Comparison of ENCODE assay signal across 24 cellular contexts in genomic region chr2:118670868-118671267, GRCh38.
DNase-seq lines count a peak whose midpoint lies in the region; ATAC-seq and TF ChIP-seq lines count a peak whose summit lies in the region.
"Had no signal": no experiment of that assay in that cellular context is flagged by ENCODE, and none has a peak within 500 bp of the region (broad histone marks: within the 10 kb centered on the region; RNA-seq: fewer than 3 reads in every experiment).

No MANE protein-coding gene starts in this region.

- ATAC-seq in SK-N-SH treated with all-trans-retinoic acid at 6 μM for 48 hours (peak; percentile 70), upper lobe of right lung (no peak), HG03460 (IDR thresholded peaks at IDR 0.05; ENCODE audit: unreplicated experiment) (no peak), GM21526 (IDR thresholded peaks at IDR 0.05; ENCODE audit: low FRiP score, unreplicated experiment) (no peak)
- ATAC-seq: psoas muscle had no signal

- no peak for TF ChIP-seq CTCF in upper lobe of right lung (IDR thresholded peaks at IDR 0.05)

- no peaks in the 10 kb centered on the region for H3K4me1 ChIP-seq in upper lobe of right lung
- H3K4me1 ChIP-seq: BLaER1 treated with 17β-estradiol and CSF1 and Interleukin-3, amounts not matched to agents 10 nM and 100 nM; psoas muscle; spleen had no signal

- H3K36me3 ChIP-seq in upper lobe of right lung = no peaks in the 10 kb centered on the region
- H3K36me3 ChIP-seq: BLaER1 treated with 17β-estradiol and CSF1 and Interleukin-3, amounts not matched to agents 10 nM and 100 nM; left ventricle myocardium inferior; spleen; stomach had no signal

- DNase-seq in GM04503 (ENCODE audit: low read depth) (peak; percentile 40), fibroblast of peridontal ligament (ENCODE audit: extremely low read depth) (peak; percentile 79), skeletal muscle cell (ENCODE audit: low read depth) (peak; percentile 48), upper lobe of right lung (no peak)
- DNase-seq: activated CD4-positive, alpha-beta T cell treated with anti-CD3 and anti-CD28 coated beads, Interleukin-2, amount 50 U/mL, for 1 hour; activated CD8-positive, alpha-beta memory T cell treated with anti-CD3 and anti-CD28 coated beads, Interleukin-2, amount 50 U/mL, for 48 hours; activated effector memory CD4-positive, alpha-beta T cell treated with Interleukin-2 at 50 U/mL for 16 hours; caudate nucleus; left ventricle myocardium inferior; NCI-H146; NCI-H2171; NCI-H774; psoas muscle; SHP77 treated with DMSO at 0.1 percent for 48 hours; spleen; stimulated activated CD4-positive, alpha-beta T cell treated with anti-CD3 and anti-CD28 coated beads, Interleukin-4, amount 100 ng/mL, for 4 hours; stomach; T-helper 2 cell; trophoblast cell had no signal

- no peaks in the 10 kb centered on the region for H3K27me3 ChIP-seq in upper lobe of right lung
- H3K27me3 ChIP-seq: BLaER1 treated with 17β-estradiol and CSF1 and Interleukin-3, amounts not matched to agents 10 nM and 100 nM; spleen; stomach had no signal

- no peak overlapping the region for H3K4me3 ChIP-seq in skeletal muscle cell (ENCODE audit: low read depth, low read length)
- no peak overlapping the region for H3K4me3 ChIP-seq in upper lobe of right lung
- H3K4me3 ChIP-seq: BLaER1 treated with 17β-estradiol and CSF1 and Interleukin-3, amounts not matched to agents 10 nM and 100 nM; left ventricle myocardium inferior; psoas muscle; spleen; stomach had no signal

- H3K27ac ChIP-seq in upper lobe of right lung = no peak overlapping the region
- H3K27ac ChIP-seq: BLaER1 treated with 17β-estradiol and CSF1 and Interleukin-3, amounts not matched to agents 10 nM and 100 nM; left ventricle myocardium inferior; psoas muscle; spleen; stomach; VCaP had no signal

- intact Hi-C loops in upper lobe of right lung (cut with DNase I) = no loop called here

- H3K9me3 ChIP-seq in upper lobe of right lung = no peaks in the 10 kb centered on the region
- H3K9me3 ChIP-seq: BLaER1 treated with 17β-estradiol and CSF1 and Interleukin-3, amounts not matched to agents 10 nM and 100 nM; left ventricle myocardium inferior; psoas muscle; spleen; stomach had no signal

TF ChIP-seq in SK-N-SH treated with all-trans-retinoic acid at 6 μM for 48 hours, 23 proteins besides CTCF, POLR2A, EP300 and RAD21 (continues in another document):
- TF ChIP-seq ZNF8 (CRISPR knock-in tag; IDR thresholded peaks at IDR 0.05) = no peak
- peak; percentile 93 for TF ChIP-seq ISL1 (CRISPR knock-in tag; IDR thresholded peaks at IDR 0.05)
- no peak for TF ChIP-seq SNAI2 (CRISPR knock-in tag; IDR thresholded peaks at IDR 0.05)
- TF ChIP-seq TSHZ2 (CRISPR knock-in tag; IDR thresholded peaks at IDR 0.05) = peak; percentile 92; the same call in 1 of the 2 replicates
- no peak for TF ChIP-seq GLIS3 (CRISPR knock-in tag; IDR thresholded peaks at IDR 0.05)
- no peak for TF ChIP-seq ZNF565 (CRISPR knock-in tag; conservative IDR thresholded peaks at IDR 0.05; ENCODE audit: low read depth)
- no peak for TF ChIP-seq BACH2 (CRISPR knock-in tag; IDR thresholded peaks at IDR 0.05; ENCODE audit: borderline replicate concordance)
- TF ChIP-seq CSDC2 (CRISPR knock-in tag; IDR thresholded peaks at IDR 0.05) = no peak
- TF ChIP-seq, protein P1, sequence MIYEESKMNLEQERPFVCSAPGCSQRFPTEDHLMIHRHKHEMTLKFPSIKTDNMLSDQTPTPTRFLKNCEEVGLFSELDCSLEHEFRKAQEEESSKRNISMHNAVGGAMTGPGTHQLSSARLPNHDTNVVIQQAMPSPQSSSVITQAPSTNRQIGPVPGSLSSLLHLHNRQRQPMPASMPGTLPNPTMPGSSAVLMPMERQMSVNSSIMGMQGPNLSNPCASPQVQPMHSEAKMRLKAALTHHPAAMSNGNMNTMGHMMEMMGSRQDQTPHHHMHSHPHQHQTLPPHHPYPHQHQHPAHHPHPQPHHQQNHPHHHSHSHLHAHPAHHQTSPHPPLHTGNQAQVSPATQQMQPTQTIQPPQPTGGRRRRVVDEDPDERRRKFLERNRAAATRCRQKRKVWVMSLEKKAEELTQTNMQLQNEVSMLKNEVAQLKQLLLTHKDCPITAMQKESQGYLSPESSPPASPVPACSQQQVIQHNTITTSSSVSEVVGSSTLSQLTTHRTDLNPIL (CRISPR knock-in tag; IDR thresholded peaks at IDR 0.05; ENCODE audit: low read depth) = no peak
- TF ChIP-seq OSR1 (CRISPR knock-in tag; IDR thresholded peaks at IDR 0.05) = no peak
- no peak for TF ChIP-seq ZFP30 (CRISPR knock-in tag; IDR thresholded peaks at IDR 0.05)
- 0 out of 2 replicates have a peak, but pooled peaks have one; percentile 16 for TF ChIP-seq CSRNP3 (CRISPR knock-in tag; IDR thresholded peaks at IDR 0.05)
- no peak for TF ChIP-seq ESRRG (CRISPR knock-in tag; IDR thresholded peaks at IDR 0.05)
- TF ChIP-seq ARNTL (CRISPR knock-in tag; IDR thresholded peaks at IDR 0.05; ENCODE audit: borderline replicate concordance, low read depth) = no peak
- TF ChIP-seq TCF4 (CRISPR knock-in tag; IDR thresholded peaks at IDR 0.05; ENCODE audit: borderline replicate concordance) = peak; percentile 86; the same call in 1 of the 2 replicates
- TF ChIP-seq, protein P2, sequence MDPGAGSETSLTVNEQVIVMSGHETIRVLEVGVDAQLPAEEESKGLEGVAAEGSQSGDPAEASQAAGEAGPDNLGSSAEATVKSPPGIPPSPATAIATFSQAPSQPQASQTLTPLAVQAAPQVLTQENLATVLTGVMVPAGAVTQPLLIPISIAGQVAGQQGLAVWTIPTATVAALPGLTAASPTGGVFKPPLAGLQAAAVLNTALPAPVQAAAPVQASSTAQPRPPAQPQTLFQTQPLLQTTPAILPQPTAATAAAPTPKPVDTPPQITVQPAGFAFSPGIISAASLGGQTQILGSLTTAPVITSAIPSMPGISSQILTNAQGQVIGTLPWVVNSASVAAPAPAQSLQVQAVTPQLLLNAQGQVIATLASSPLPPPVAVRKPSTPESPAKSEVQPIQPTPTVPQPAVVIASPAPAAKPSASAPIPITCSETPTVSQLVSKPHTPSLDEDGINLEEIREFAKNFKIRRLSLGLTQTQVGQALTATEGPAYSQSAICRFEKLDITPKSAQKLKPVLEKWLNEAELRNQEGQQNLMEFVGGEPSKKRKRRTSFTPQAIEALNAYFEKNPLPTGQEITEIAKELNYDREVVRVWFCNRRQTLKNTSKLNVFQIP (CRISPR knock-in tag; IDR thresholded peaks at IDR 0.05; ENCODE audit: borderline replicate concordance, low read depth) = peak; percentile 82; the same call in 1 of the 2 replicates
- TF ChIP-seq ZFP3 (CRISPR knock-in tag; IDR thresholded peaks at IDR 0.05) = no peak
- TF ChIP-seq RARB (CRISPR knock-in tag; IDR thresholded peaks at IDR 0.05) = 0 out of 2 replicates have a peak, but pooled peaks have one; percentile 71
- TF ChIP-seq ZNF70 (CRISPR knock-in tag; IDR thresholded peaks at IDR 0.05) = no peak
- peak; percentile 41; the same call in 1 of the 2 replicates for TF ChIP-seq ZC3H10 (CRISPR knock-in tag; IDR thresholded peaks at IDR 0.05)
- TF ChIP-seq PPARA (CRISPR knock-in tag; IDR thresholded peaks at IDR 0.05; ENCODE audit: borderline replicate concordance) = no peak
- peak; percentile 77 for TF ChIP-seq TOX (CRISPR knock-in tag; IDR thresholded peaks at IDR 0.05; ENCODE audit: borderline replicate concordance)
